10 cellular contexts compared by ENCODE assay signal in the genomic region with DNA sequence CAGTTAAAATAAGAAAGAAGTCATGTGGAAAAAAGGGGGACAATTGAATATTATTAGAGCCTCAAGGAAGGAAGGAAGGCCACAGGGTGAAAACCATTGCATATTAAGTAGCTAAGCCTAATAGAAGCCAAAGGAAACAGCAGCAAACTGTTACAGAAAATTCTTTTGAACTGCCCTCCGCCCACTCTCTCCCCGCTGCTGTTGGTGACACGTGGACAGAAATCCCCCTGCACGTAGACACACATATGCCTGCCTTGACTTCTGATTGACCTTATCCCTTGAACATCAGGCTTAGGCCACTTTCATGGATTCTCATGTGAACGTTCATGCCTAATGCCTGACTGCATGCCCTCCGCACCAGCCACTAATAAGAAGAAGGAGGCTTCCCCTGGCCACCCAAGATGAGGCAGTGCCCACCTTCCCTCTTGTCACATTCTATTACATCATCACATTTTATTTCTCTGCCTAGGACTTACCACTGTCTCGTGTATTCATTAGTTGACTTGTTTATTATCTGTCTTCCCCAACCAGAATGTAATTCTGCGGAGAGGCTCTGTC.
DNase-seq lines count a peak whose midpoint lies in the region; ATAC-seq and TF ChIP-seq lines count a peak whose summit lies in the region.
"Had no signal": no experiment of that assay in that cellular context is flagged by ENCODE, and none has a peak within 500 bp of the region (broad histone marks: within the 10 kb centered on the region; RNA-seq: fewer than 3 reads in every experiment).

No MANE protein-coding gene starts in this region.

- no peaks in the 10 kb centered on the region for H3K36me3 ChIP-seq in BLaER1
- no peaks in the 10 kb centered on the region for H3K36me3 ChIP-seq in esophagus squamous epithelium

- DNase-seq in esophagus squamous epithelium (lab: John Stamatoyannopoulos, UW) (no peak), substantia nigra (lab: John Stamatoyannopoulos, UW) (no peak), GM13976 (ENCODE audit: low spot score) (no peak), GF-D8 (lab: John Stamatoyannopoulos, UW) (no peak)
- DNase-seq: NCI-H187 treated with DMSO at 0.1 percent for 48 hours had no signal

- in situ Hi-C loops in GM13976 (cut with MboI; ENCODE audit: low sequenced_read_pairs, unreplicated experiment), result no loop called here

- H3K27ac ChIP-seq in BLaER1 (peak overlapping the region; percentile 68), esophagus squamous epithelium (peak overlapping the region in 3 of 4 donors; percentile 28 to 51 (median 47)), substantia nigra (ENCODE audit: low read depth, low read length, poor library complexity, severe bottlenecking) (no peak overlapping the region)

- ATAC-seq in GM19035 (IDR thresholded peaks at IDR 0.05; ENCODE audit: unreplicated experiment), result peak; percentile 13
- peak; percentile 10 for ATAC-seq in HG03520 (IDR thresholded peaks at IDR 0.05; ENCODE audit: unreplicated experiment)
- no peak for ATAC-seq in HG02840 (IDR thresholded peaks at IDR 0.05; ENCODE audit: low FRiP score, unreplicated experiment)
- ATAC-seq: Right ventricle myocardium inferior had no signal

- peak overlapping the region; percentile 60 for H3K4me2 ChIP-seq in BLaER1

- H3K4me1 ChIP-seq in BLaER1 (peaks cover 69% of the 10 kb centered on the region), esophagus squamous epithelium (peaks cover 0 to 21% (median 13%) of the 10 kb centered on the region in 3 donors)

- H3K27me3 ChIP-seq in BLaER1 (no peaks in the 10 kb centered on the region), esophagus squamous epithelium (no peaks in the 10 kb centered on the region)

- 65 to 71% methylated on average over 8 of the region's 8 CpGs for WGBS in esophagus squamous epithelium, 2 donors

- H4K20me1 ChIP-seq in BLaER1, result no peaks in the 10 kb centered on the region

- intact Hi-C loops in esophagus squamous epithelium (cut with DNase I), result no loop called here

- H3K9me3 ChIP-seq in BLaER1 (peaks cover 16% of the 10 kb centered on the region; the same call in 1 of the 2 replicates), esophagus squamous epithelium (no peaks in the 10 kb centered on the region)

- no peak overlapping the region for H3K9ac ChIP-seq in BLaER1

- no peak for TF ChIP-seq CTCF in esophagus squamous epithelium (IDR thresholded peaks at IDR 0.05)
- no peak for TF ChIP-seq CTCF in GM13976 (IDR thresholded peaks at IDR 0.05; ENCODE audit: borderline replicate concordance, control extremely low read depth, extremely low read depth, insufficient read depth, missing control alignments)

- no peak for TF ChIP-seq POLR2A in esophagus squamous epithelium (IDR thresholded peaks at IDR 0.05)

- H3K4me3 ChIP-seq in BLaER1, result 0 out of 2 replicates have a peak overlapping the region, but pooled peaks have one; percentile 11
- H3K4me3 ChIP-seq in esophagus squamous epithelium, result no peak overlapping the region
